ENCODE assay signal across 9 cellular contexts in genomic region chr2:234679766-234680687, GRCh38.
DNase-seq lines count a peak whose midpoint lies in the region; ATAC-seq and TF ChIP-seq lines count a peak whose summit lies in the region.
"Had no signal": no experiment of that assay in that cellular context is flagged by ENCODE, and none has a peak within 500 bp of the region (broad histone marks: within the 10 kb centered on the region; RNA-seq: fewer than 3 reads in every experiment).

No MANE protein-coding gene starts in this region.

- no peaks in the 10 kb centered on the region for H3K9me3 ChIP-seq in psoas muscle

- DNase-seq in EH (ENCODE audit: low read depth) (peak; percentile 99), WTC11 (ENCODE audit: low spot score) (no peak), Right ventricle myocardium superior (peak; percentile 75), psoas muscle (peak; percentile 85), DMS53 (lab: John Stamatoyannopoulos, UW) (no peak), endothelial cell (ENCODE audit: low spot score) (no peak), NCI-H510A treated with DMSO at 0.1 percent for 48 hours (lab: John Stamatoyannopoulos, UW) (no peak)
- DNase-seq in effector CD8-positive, alpha-beta T cell (lab: John Stamatoyannopoulos, UW): no peak
- DNase-seq: hippocampal formation had no signal

- ATAC-seq in WTC11 (no peak), Right ventricle myocardium superior (ENCODE audit: poor library complexity) (peak; percentile 77), psoas muscle (peak; percentile 43 to 85 (median 73))

- no peaks in the 10 kb centered on the region for H3K4me1 ChIP-seq in psoas muscle

- POLR2A ChIA-PET in WTC11 (lab: Charles Lee): no interaction called here

- H3K4me3 Mint-ChIP-seq in WTC11: no peak overlapping the region
- no peak overlapping the region for H3K4me3 Mint-ChIP-seq in endothelial cell (ENCODE audit: unreplicated experiment)

- H3K36me3 Mint-ChIP-seq in WTC11 (peaks cover 16% of the 10 kb centered on the region), endothelial cell (ENCODE audit: low read depth, unreplicated experiment) (no peaks in the 10 kb centered on the region)

- H3K4me1 Mint-ChIP-seq in WTC11: peaks cover 62% of the 10 kb centered on the region
- H3K4me1 Mint-ChIP-seq in endothelial cell (ENCODE audit: unreplicated experiment): peaks cover 14% of the 10 kb centered on the region

- H3K9me3 Mint-ChIP-seq in WTC11: peaks cover 25% of the 10 kb centered on the region
- H3K9me3 Mint-ChIP-seq in endothelial cell (ENCODE audit: unreplicated experiment): no peaks in the 10 kb centered on the region

- peaks cover 0 to 3% (median 0%) of the 10 kb centered on the region in 3 donors for H3K27me3 ChIP-seq in psoas muscle (ENCODE audit: insufficient read depth in 3 of 3, low read length in 2 of 3)

- peak overlapping the region; percentile 49 for H3K27ac ChIP-seq in psoas muscle

- H3K4me3 ChIP-seq in psoas muscle: no peak overlapping the region

- TF ChIP-seq CTCF in WTC11 (IDR thresholded peaks at IDR 0.05) (no peak), psoas muscle (IDR thresholded peaks at IDR 0.05) (no peak), endothelial cell (IDR thresholded peaks at IDR 0.05; ENCODE audit: unreplicated experiment) (no peak)

- H3K27ac Mint-ChIP-seq in WTC11 (no peak overlapping the region), endothelial cell (ENCODE audit: unreplicated experiment) (no peak overlapping the region)

- no peaks in the 10 kb centered on the region for H3K36me3 ChIP-seq in psoas muscle (ENCODE audit: insufficient read depth in 1 of 2, low read depth in 1 of 2)

- intact Hi-C loops in Right ventricle myocardium superior (cut with DNase I): no loop called here
- intact Hi-C loops in psoas muscle (cut with DNase I): no loop called here

- H3K27me3 Mint-ChIP-seq in WTC11 (ENCODE audit: low read depth): peaks cover 10% of the 10 kb centered on the region
- peaks cover 1% of the 10 kb centered on the region for H3K27me3 Mint-ChIP-seq in endothelial cell (ENCODE audit: unreplicated experiment)

- CTCF ChIA-PET in WTC11 (lab: Charles Lee): no interaction called here

- 28 to 39% (median 29%) methylated on average over 13 of the region's 13 CpGs for WGBS in psoas muscle, 3 donors

TF ChIP-seq in WTC11, 78 proteins besides CTCF, POLR2A, EP300 and RAD21:
- TF ChIP-seq GABPB1 (CRISPR knock-in tag; IDR thresholded peaks at IDR 0.05) (peak; percentile 67; the same call in 1 of the 2 replicates), ESRRA (CRISPR knock-in tag; IDR thresholded peaks at IDR 0.05; ENCODE audit: borderline replicate concordance) (no peak)

Comparison
In these comparisons a context has a peak if more than half of its experiments do, and no peak if none do; other contexts are left out.
1. DNase-seq: peak in EH (single experiment), Right ventricle myocardium superior (single experiment) and psoas muscle (2 of 2); none in WTC11 (single experiment), DMS53 (single experiment), endothelial cell (single experiment), effector CD8-positive, alpha-beta T cell (single experiment) and NCI-H510A treated with DMSO at 0.1 percent for 48 hours (single experiment).